In the genomic region with DNA sequence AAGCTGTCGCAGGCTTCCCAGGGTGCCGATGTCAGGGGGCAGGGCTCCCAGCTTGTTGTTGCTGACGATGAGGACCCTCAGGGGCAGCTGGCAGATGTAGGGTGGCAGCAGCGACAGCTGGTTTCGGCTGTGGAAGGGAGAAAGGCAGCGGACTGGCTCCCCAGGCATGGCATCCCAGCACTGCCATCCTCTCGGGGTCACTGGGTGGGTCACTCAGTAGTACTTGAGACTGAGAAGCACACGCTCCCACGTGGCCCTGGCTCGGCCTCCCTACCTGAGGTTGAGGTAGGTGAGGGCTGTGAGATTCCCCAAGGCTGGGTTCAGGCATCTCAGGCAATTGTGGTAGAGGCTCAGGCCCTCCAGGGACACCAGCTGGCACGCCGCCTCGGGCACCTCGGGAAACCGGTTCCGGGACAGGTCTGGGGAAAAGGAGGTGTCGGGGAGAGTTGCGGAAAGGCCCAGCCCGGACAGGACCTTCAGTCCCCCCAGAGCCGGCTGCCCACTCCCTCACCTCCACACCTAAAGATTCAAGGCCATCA, we compare ENCODE assay signal across 12 cellular contexts. TPM values are rescaled to one million over a fixed set of nuclear protein-coding genes. Genes with fewer than 3 reads are reported as not detected.
DNase-seq lines count a peak whose midpoint lies in the region; ATAC-seq, FAIRE-seq and TF ChIP-seq lines count a peak whose summit lies in the region.
"Had no signal": no experiment of that assay in that cellular context is flagged by ENCODE, and none has a peak within 500 bp of the region (broad histone marks: within the 10 kb centered on the region; RNA-seq: fewer than 3 reads in every experiment).

No MANE protein-coding gene starts in this region.

- peaks cover 17% of the 10 kb centered on the region for H3K36me3 Mint-ChIP-seq in activated CD4-positive, alpha-beta T cell treated with anti-CD3 and anti-CD28 coated beads, Interleukin-2, amount 10 ng/mL, durations not matched to agents 7 days and 5 days (ENCODE audit: low read depth)
- peaks cover 19% of the 10 kb centered on the region for H3K36me3 Mint-ChIP-seq in activated CD4-positive, alpha-beta memory T cell treated with anti-CD3 and anti-CD28 coated beads for 36 hours
- H3K36me3 Mint-ChIP-seq in stimulated activated effector memory CD8-positive, alpha-beta T cell treated with anti-CD3 and anti-CD28 coated beads, Interleukin-12 subunit alpha, Interleukin-12 subunit beta, amount 100 ng/mL, for 72 hours = peaks cover 33% of the 10 kb centered on the region

- TF ChIP-seq POLR2A in esophagus muscularis mucosa (IDR thresholded peaks at IDR 0.05; ENCODE audit: low read depth) = no peak

- peak overlapping the region; percentile 92 for H3K4me3 Mint-ChIP-seq in activated CD4-positive, alpha-beta T cell treated with anti-CD3 and anti-CD28 coated beads, Interleukin-2, amount 10 ng/mL, durations not matched to agents 7 days and 5 days
- H3K4me3 Mint-ChIP-seq in activated CD4-positive, alpha-beta memory T cell treated with anti-CD3 and anti-CD28 coated beads for 36 hours = no peak overlapping the region
- H3K4me3 Mint-ChIP-seq in stimulated activated effector memory CD8-positive, alpha-beta T cell treated with anti-CD3 and anti-CD28 coated beads, Interleukin-12 subunit alpha, Interleukin-12 subunit beta, amount 100 ng/mL, for 72 hours = peak overlapping the region; percentile 97

- POLR2A ChIA-PET in activated CD4-positive, alpha-beta T cell treated with anti-CD3 and anti-CD28 coated beads, Interleukin-2, amount 10 ng/mL, durations not matched to agents 7 days and 5 days (lab: Charles Lee) = no interaction called here
- POLR2A ChIA-PET in activated CD4-positive, alpha-beta memory T cell treated with anti-CD3 and anti-CD28 coated beads for 36 hours (lab: Charles Lee) = no interaction called here

- TF ChIP-seq EP300 in esophagus muscularis mucosa (IDR thresholded peaks at IDR 0.05) = no peak

- H3K9me3 Mint-ChIP-seq in activated CD4-positive, alpha-beta T cell treated with anti-CD3 and anti-CD28 coated beads, Interleukin-2, amount 10 ng/mL, durations not matched to agents 7 days and 5 days = no peaks in the 10 kb centered on the region
- no peaks in the 10 kb centered on the region for H3K9me3 Mint-ChIP-seq in activated CD4-positive, alpha-beta memory T cell treated with anti-CD3 and anti-CD28 coated beads for 36 hours
- no peaks in the 10 kb centered on the region for H3K9me3 Mint-ChIP-seq in stimulated activated effector memory CD8-positive, alpha-beta T cell treated with anti-CD3 and anti-CD28 coated beads, Interleukin-12 subunit alpha, Interleukin-12 subunit beta, amount 100 ng/mL, for 72 hours

- CTCF ChIA-PET in activated CD4-positive, alpha-beta T cell treated with anti-CD3 and anti-CD28 coated beads, Interleukin-2, amount 10 ng/mL, durations not matched to agents 7 days and 5 days (lab: Charles Lee) = interaction anchor here (0.5 to 1.9 kb wide), 5 partner anchors 13 to 109 kb away, joined by 3 to 6 read pairs (median 5); no protein-coding TSS in a partner anchor
- CTCF ChIA-PET in activated CD4-positive, alpha-beta memory T cell treated with anti-CD3 and anti-CD28 coated beads for 36 hours (lab: Charles Lee) = interaction anchor here (1.0 to 1.8 kb wide), 3 partner anchors 18 to 123 kb away, joined by 3 to 9 read pairs (median 7); no protein-coding TSS in a partner anchor

- H3K4me1 ChIP-seq in kidney (ENCODE audit: control insufficient read depth in 1 of 2, insufficient read depth in 1 of 2, low read depth in 1 of 2, low read length in 2 of 2) (peaks cover 7 to 27% of the 10 kb centered on the region in 2 donors), esophagus muscularis mucosa (peaks cover 34 to 49% (median 42%) of the 10 kb centered on the region in 4 donors)

- no peak overlapping the region for H3K27ac ChIP-seq in kidney (ENCODE audit: low read depth in 2 of 2, low read length in 2 of 2)
- peak overlapping the region in 2 of 4 donors; percentile 89 to 95 for H3K27ac ChIP-seq in esophagus muscularis mucosa (replicated peaks in 1 of 4)
- H3K27ac ChIP-seq: SK-N-MC had no signal

- H3K27ac Mint-ChIP-seq in activated CD4-positive, alpha-beta T cell treated with anti-CD3 and anti-CD28 coated beads, Interleukin-2, amount 10 ng/mL, durations not matched to agents 7 days and 5 days = peak overlapping the region; percentile 92
- H3K27ac Mint-ChIP-seq in activated CD4-positive, alpha-beta memory T cell treated with anti-CD3 and anti-CD28 coated beads for 36 hours = peak overlapping the region; percentile 98
- peak overlapping the region; percentile 93 for H3K27ac Mint-ChIP-seq in stimulated activated effector memory CD8-positive, alpha-beta T cell treated with anti-CD3 and anti-CD28 coated beads, Interleukin-12 subunit alpha, Interleukin-12 subunit beta, amount 100 ng/mL, for 72 hours

- H3K36me3 ChIP-seq in kidney (ENCODE audit: control insufficient read depth in 1 of 2, insufficient read depth in 2 of 2, low read length in 2 of 2) = peaks cover 30 to 34% of the 10 kb centered on the region in 2 donors
- peaks cover 43 to 58% (median 56%) of the 10 kb centered on the region in 4 donors for H3K36me3 ChIP-seq in esophagus muscularis mucosa

- H3K4me1 Mint-ChIP-seq in activated CD4-positive, alpha-beta T cell treated with anti-CD3 and anti-CD28 coated beads, Interleukin-2, amount 10 ng/mL, durations not matched to agents 7 days and 5 days = peaks cover 20% of the 10 kb centered on the region
- peaks cover 20% of the 10 kb centered on the region for H3K4me1 Mint-ChIP-seq in activated CD4-positive, alpha-beta memory T cell treated with anti-CD3 and anti-CD28 coated beads for 36 hours (ENCODE audit: low read depth)
- peaks cover 44% of the 10 kb centered on the region for H3K4me1 Mint-ChIP-seq in stimulated activated effector memory CD8-positive, alpha-beta T cell treated with anti-CD3 and anti-CD28 coated beads, Interleukin-12 subunit alpha, Interleukin-12 subunit beta, amount 100 ng/mL, for 72 hours

- H3K9me3 ChIP-seq in kidney (ENCODE audit: control insufficient read depth in 1 of 2, low read length in 2 of 2) (no peaks in the 10 kb centered on the region), esophagus muscularis mucosa (no peaks in the 10 kb centered on the region)

- 79% methylated on average over 8 of the region's 20 CpGs for WGBS in esophagus muscularis mucosa

- ATAC-seq in stimulated activated effector memory CD8-positive, alpha-beta T cell treated with anti-CD3 and anti-CD28 coated beads, Interleukin-12 subunit alpha, Interleukin-12 subunit beta, amount 100 ng/mL, for 72 hours = no peak

- H3K27me3 Mint-ChIP-seq in activated CD4-positive, alpha-beta T cell treated with anti-CD3 and anti-CD28 coated beads, Interleukin-2, amount 10 ng/mL, durations not matched to agents 7 days and 5 days = no peaks in the 10 kb centered on the region
- peaks cover 2% of the 10 kb centered on the region for H3K27me3 Mint-ChIP-seq in activated CD4-positive, alpha-beta memory T cell treated with anti-CD3 and anti-CD28 coated beads for 36 hours

- no peak overlapping the region for H3K4me3 ChIP-seq in kidney (ENCODE audit: low read length in 2 of 2)
- H3K4me3 ChIP-seq in esophagus muscularis mucosa = no peak overlapping the region
- H3K4me3 ChIP-seq: SK-N-MC had no signal

- FAIRE-seq in kidney (lab: Jason Lieb, UNC) (no peak), HTR-8/SVneo (lab: Jason Lieb, UNC) (no peak)
- FAIRE-seq: islet of Langerhans had no signal

- no peak overlapping the region for H3K9ac ChIP-seq in kidney (ENCODE audit: low read length in 2 of 2)

- H3K27me3 ChIP-seq in esophagus muscularis mucosa = peaks cover 0 to 5% (median 0%) of the 10 kb centered on the region in 4 donors

- TF ChIP-seq CTCF in kidney (IDR thresholded peaks at IDR 0.05; ENCODE audit: borderline replicate concordance, extremely low read depth, insufficient read depth) (no peak), esophagus muscularis mucosa (IDR thresholded peaks at IDR 0.05) (no peak)

- intact Hi-C loops in activated CD4-positive, alpha-beta memory T cell treated with anti-CD3 and anti-CD28 coated beads for 36 hours (cut with micrococcal nuclease) = no loop called here
- intact Hi-C loops in kidney (cut with DNase I) = no loop called here
- intact Hi-C loops in esophagus muscularis mucosa (cut with DNase I) = no loop called here

- DNase-seq in activated CD4-positive, alpha-beta T cell treated with anti-CD3 and anti-CD28 coated beads, Interleukin-2, amount 10 ng/mL, durations not matched to agents 7 days and 5 days = no peak
- DNase-seq in activated CD4-positive, alpha-beta T cell treated with anti-CD3 and anti-CD28 coated beads for 48 hours = no peak
- no peak for DNase-seq in activated CD4-positive, alpha-beta memory T cell treated with anti-CD3 and anti-CD28 coated beads for 36 hours
- DNase-seq in kidney (peak; percentile 72), HTR-8/SVneo (ENCODE audit: insufficient read length, low spot score) (no peak), NCI-H2227 (lab: John Stamatoyannopoulos, UW; ENCODE audit: unreplicated experiment) (no peak), esophagus muscularis mucosa (ENCODE audit: extremely low spot score) (no peak)
- DNase-seq in stimulated activated effector memory CD8-positive, alpha-beta T cell treated with anti-CD3 and anti-CD28 coated beads, Interleukin-12 subunit alpha, Interleukin-12 subunit beta, amount 100 ng/mL, for 72 hours (ENCODE audit: low spot score in 2 of 2) = no peak
- DNase-seq: activated CD4-positive, alpha-beta T cell treated with anti-CD3 and anti-CD28 coated beads, Interleukin-2, amount 50 U/mL, for 48 hours had no signal

RNA-seq across cellular contexts. Expression of gene LRCH4, which starts 3.8 kb away (rescaled TPM):
- 100 to 1,000 TPM; 189 to 217 TPM for total RNA-seq in activated CD4-positive, alpha-beta T cell treated with anti-CD3 and anti-CD28 coated beads, Interleukin-2, amount 10 ng/mL, durations not matched to agents 7 days and 5 days
- 10 to 100 TPM; 93.4 to 97.7 TPM for total RNA-seq in activated CD4-positive, alpha-beta memory T cell treated with anti-CD3 and anti-CD28 coated beads for 36 hours
- 62.9 TPM for total RNA-seq in kidney
- polyA plus RNA-seq in kidney (ENCODE audit: insufficient read depth, low read depth, low replicate concordance) = 23.2 TPM
- total RNA-seq in esophagus muscularis mucosa = 10 to 100 TPM; 36.2 to 53.2 (median 44.0) TPM

RNA-seq across cellular contexts. Expression of gene FBXO24, which starts 4.0 kb away (rescaled TPM):
- 1 to 10 TPM; 1.3 to 1.5 TPM for total RNA-seq in activated CD4-positive, alpha-beta T cell treated with anti-CD3 and anti-CD28 coated beads, Interleukin-2, amount 10 ng/mL, durations not matched to agents 7 days and 5 days
- total RNA-seq in activated CD4-positive, alpha-beta memory T cell treated with anti-CD3 and anti-CD28 coated beads for 36 hours = 1 to 10 TPM; 2.2 to 2.6 TPM
- 0.60 TPM for total RNA-seq in kidney
- 0.95 TPM for polyA plus RNA-seq in kidney (ENCODE audit: insufficient read depth, low read depth, low replicate concordance)
- under 1 TPM; 0.13 to 0.83 (median 0.48) TPM for total RNA-seq in esophagus muscularis mucosa

RNA-seq across cellular contexts. Expression of gene SAP25, which starts 8.4 kb away (rescaled TPM):
- total RNA-seq in activated CD4-positive, alpha-beta T cell treated with anti-CD3 and anti-CD28 coated beads, Interleukin-2, amount 10 ng/mL, durations not matched to agents 7 days and 5 days = 10 to 100 TPM; 34.6 to 36.1 TPM
- total RNA-seq in activated CD4-positive, alpha-beta memory T cell treated with anti-CD3 and anti-CD28 coated beads for 36 hours = 10 to 100 TPM in 1 of 2 experiments, 1 to 10 TPM in 1; 9.9 to 11.4 TPM
- total RNA-seq in kidney = 9.8 TPM
- 5.7 TPM for polyA plus RNA-seq in kidney (ENCODE audit: insufficient read depth, low read depth, low replicate concordance)
- under 1 TPM in 2 of 4 donors, not detected in 2; 0.83 to 0.92 TPM for total RNA-seq in esophagus muscularis mucosa
- total RNA-seq: fibroblast of lung had no signal

RNA-seq across cellular contexts. Expression of gene PCOLCE, which starts 20.1 kb away (rescaled TPM):
- 10 to 100 TPM; 17.3 to 18.3 TPM for total RNA-seq in activated CD4-positive, alpha-beta T cell treated with anti-CD3 and anti-CD28 coated beads, Interleukin-2, amount 10 ng/mL, durations not matched to agents 7 days and 5 days
- total RNA-seq in activated CD4-positive, alpha-beta memory T cell treated with anti-CD3 and anti-CD28 coated beads for 36 hours = 10 to 100 TPM in 1 of 2 experiments, 1 to 10 TPM in 1; 9.2 to 11.0 TPM
- total RNA-seq in kidney (51.5 TPM), esophagus muscularis mucosa (10 to 100 TPM; 12.0 to 42.2 (median 18.3) TPM)
- polyA plus RNA-seq in kidney (ENCODE audit: insufficient read depth, low read depth, low replicate concordance) = 42.9 TPM

RNA-seq across cellular contexts. Expression of gene MOSPD3, which starts 30.2 kb away (rescaled TPM):
- total RNA-seq in activated CD4-positive, alpha-beta T cell treated with anti-CD3 and anti-CD28 coated beads, Interleukin-2, amount 10 ng/mL, durations not matched to agents 7 days and 5 days = 10 to 100 TPM; 59.7 to 66.7 TPM
- total RNA-seq in activated CD4-positive, alpha-beta memory T cell treated with anti-CD3 and anti-CD28 coated beads for 36 hours = 10 to 100 TPM; 14.0 to 14.4 TPM
- total RNA-seq in kidney = 18.2 TPM
- 30.6 TPM for polyA plus RNA-seq in kidney (ENCODE audit: insufficient read depth, low read depth, low replicate concordance)
- 10 to 100 TPM in 3 of 4 donors, 1 to 10 TPM in 1; 6.6 to 16.8 (median 12.0) TPM for total RNA-seq in esophagus muscularis mucosa
